ENCODE assay signal across 1 cellular context in genomic region chr5:143054480-143054941, GRCh38.
TF ChIP-seq lines count a peak whose summit lies in the region.

No MANE protein-coding gene starts in this region.

TF ChIP-seq in GM12878, 131 proteins besides CTCF, POLR2A, EP300 and RAD21 (continued from another document and continues in another):
- peak; percentile 59 for TF ChIP-seq ZNF687 (IDR thresholded peaks at IDR 0.05)
- peak; percentile 58; the same call in 1 of the 2 replicates for TF ChIP-seq CHD2 (IDR thresholded peaks at IDR 0.05; ENCODE audit: borderline replicate concordance, low read depth, low read length)
- no peak for TF ChIP-seq WRNIP1 (IDR thresholded peaks at IDR 0.05; ENCODE audit: borderline replicate concordance, low read depth, low read length)
- TF ChIP-seq USF2 (IDR thresholded peaks at IDR 0.05; ENCODE audit: borderline replicate concordance, low read depth, low read length), result no peak; the same call in 1 of the 2 replicates
- TF ChIP-seq SMAD1 (IDR thresholded peaks at IDR 0.05; ENCODE audit: low read depth, partially characterized antibody), result peak; percentile 78
- TF ChIP-seq IKZF1 (conservative IDR thresholded peaks at IDR 0.05), result peak; percentile 92
- TF ChIP-seq CEBPZ (IDR thresholded peaks at IDR 0.05; ENCODE audit: low read depth, low read length), result no peak
- peak; percentile 64 for TF ChIP-seq CREM (IDR thresholded peaks at IDR 0.05; ENCODE audit: low read depth)
- no peak for TF ChIP-seq ZNF622 (IDR thresholded peaks at IDR 0.05)
- no peak for TF ChIP-seq ESRRA (IDR thresholded peaks at IDR 0.05; ENCODE audit: low read length)
- TF ChIP-seq MTA3 (IDR thresholded peaks at IDR 0.05; ENCODE audit: borderline replicate concordance, low read length), result peak; percentile 68; the same call in 1 of the 2 replicates
- TF ChIP-seq ZBTB4 (CRISPR knock-in tag; IDR thresholded peaks at IDR 0.05), result no peak
- no peak for TF ChIP-seq SIX5 (IDR thresholded peaks at IDR 0.05; ENCODE audit: low read depth, low read length, severe bottlenecking)
- TF ChIP-seq GABPA (IDR thresholded peaks at IDR 0.05; ENCODE audit: low read depth), result no peak
- no peak for TF ChIP-seq POLR2AphosphoS2 (IDR thresholded peaks at IDR 0.05; ENCODE audit: low read depth, low read length)
- 0 out of 2 replicates have a peak, but pooled peaks have one; percentile 21 for TF ChIP-seq MYB (IDR thresholded peaks at IDR 0.05; ENCODE audit: borderline replicate concordance, low read depth, low read length)
- TF ChIP-seq RELA (IDR thresholded peaks at IDR 0.05; ENCODE audit: borderline replicate concordance, partially characterized antibody), result peak; percentile 60
- no peak for TF ChIP-seq E2F8 (IDR thresholded peaks at IDR 0.05; ENCODE audit: low read depth, partially characterized antibody)
- TF ChIP-seq SREBF1 (IDR thresholded peaks at IDR 0.05; ENCODE audit: low read length), result no peak
- TF ChIP-seq BCL3 (IDR thresholded peaks at IDR 0.05; ENCODE audit: borderline replicate concordance, insufficient read depth, low read depth, low read length, poor library complexity, severe bottlenecking), result peak; percentile 56
- no peak for TF ChIP-seq NRF1 (conservative IDR thresholded peaks at IDR 0.05; ENCODE audit: low read depth, low read length)
- TF ChIP-seq CBFB (IDR thresholded peaks at IDR 0.05; ENCODE audit: low read depth), result peak; percentile 56; the same call in 1 of the 2 replicates
- no peak for TF ChIP-seq ZNF274 (IDR thresholded peaks at IDR 0.05; ENCODE audit: insufficient read depth, insufficient read length)
- no peak for TF ChIP-seq RB1 (IDR thresholded peaks at IDR 0.05; ENCODE audit: borderline replicate concordance)
- TF ChIP-seq ZBTB11 (CRISPR knock-in tag; IDR thresholded peaks at IDR 0.05), result no peak
- TF ChIP-seq NKRF (conservative IDR thresholded peaks at IDR 0.05), result no peak
- no peak for TF ChIP-seq SUPT20H (IDR thresholded peaks at IDR 0.05; ENCODE audit: borderline replicate concordance, control insufficient read depth, low read depth, low read length)
- TF ChIP-seq PML (IDR thresholded peaks at IDR 0.05; ENCODE audit: low read length), result peak; percentile 71
- TF ChIP-seq TCF3 (IDR thresholded peaks at IDR 0.05; ENCODE audit: borderline replicate concordance, insufficient read depth, low read depth, low read length), result peak; percentile 71; the same call in 1 of the 2 replicates
- TF ChIP-seq ZNF384 (IDR thresholded peaks at IDR 0.05; ENCODE audit: borderline replicate concordance, low read depth, low read length), result no peak; the same call in 1 of the 2 replicates
- TF ChIP-seq FOS (IDR thresholded peaks at IDR 0.05; ENCODE audit: borderline replicate concordance, extremely low read depth, insufficient read length), result no peak
- TF ChIP-seq CHD1 (IDR thresholded peaks at IDR 0.05; ENCODE audit: low read depth, low read length), result no peak
- peak; percentile 87 for TF ChIP-seq NFIC (IDR thresholded peaks at IDR 0.05; ENCODE audit: low read depth, low read length)
- TF ChIP-seq JUND (IDR thresholded peaks at IDR 0.05; ENCODE audit: low read depth, low read length), result no peak
